In the genomic region with DNA sequence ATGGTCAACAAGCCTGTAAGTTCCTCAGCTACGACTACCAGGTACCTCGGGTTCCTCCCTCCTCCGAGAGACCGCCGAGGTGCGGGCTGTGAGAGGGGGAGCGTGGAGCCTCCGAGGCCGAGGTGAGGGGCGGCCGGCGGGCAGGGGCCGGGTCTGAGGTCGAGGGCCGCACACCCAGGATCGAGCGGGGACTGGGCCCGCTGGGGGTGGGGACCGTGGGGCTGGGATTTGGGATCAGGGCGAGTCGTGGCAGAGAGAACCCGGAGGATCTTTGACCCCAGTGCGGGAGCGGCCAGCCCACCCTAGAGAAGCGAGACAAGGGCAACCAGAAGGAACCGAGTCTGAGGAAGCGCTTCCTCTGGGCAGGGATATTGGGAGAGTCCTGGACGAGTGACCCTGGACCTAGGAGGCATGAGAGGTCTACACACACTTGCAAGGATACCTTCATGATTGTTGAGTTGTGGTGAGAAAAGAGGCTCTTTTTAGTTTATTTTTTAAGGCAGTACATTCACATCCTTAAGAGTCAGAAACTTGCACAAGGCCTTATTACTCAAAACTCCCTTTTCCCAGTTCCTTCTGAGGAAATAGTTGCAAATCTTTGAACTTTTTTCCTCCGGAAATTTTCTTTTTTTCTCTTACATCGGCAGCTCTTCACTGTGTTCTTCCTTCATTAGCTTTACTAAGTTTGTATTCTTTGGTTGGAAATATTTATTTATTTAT, we compare ENCODE assay signal across 8 cellular contexts. TPM values are rescaled to one million over a fixed set of nuclear protein-coding genes. Genes with fewer than 3 reads are reported as not detected.
DNase-seq lines count a peak whose midpoint lies in the region; ATAC-seq and TF ChIP-seq lines count a peak whose summit lies in the region.

No MANE protein-coding gene starts in this region.

- no peak overlapping the region; the same call in 1 of the 2 replicates for H3K27ac ChIP-seq in IMR-90 (ENCODE audit: insufficient read depth, low read length)
- peak overlapping the region; percentile 98 for H3K27ac ChIP-seq in caudate nucleus (ENCODE audit: low read depth, low read length)
- H3K27ac ChIP-seq in uterus: peak overlapping the region; percentile 91 to 98

- no peak overlapping the region for H3K56ac ChIP-seq in IMR-90 (ENCODE audit: extremely low read depth, insufficient read depth, low read length)

- peak; percentile 11 for ATAC-seq in IMR-90 (ENCODE audit: low read depth)
- ATAC-seq in HG03342 (IDR thresholded peaks at IDR 0.05; ENCODE audit: unreplicated experiment): no peak

- H3K9me3 ChIP-seq in IMR-90 (ENCODE audit: control insufficient read depth, insufficient read depth, low read length) (no peaks in the 10 kb centered on the region), uterus (no peaks in the 10 kb centered on the region)

- TF ChIP-seq CTCF in AG09309 (IDR thresholded peaks at IDR 0.05; ENCODE audit: control insufficient read depth, insufficient read depth, low read depth, low read length, missing control alignments): no peak
- no peak for TF ChIP-seq CTCF in IMR-90 (conservative IDR thresholded peaks at IDR 0.05; ENCODE audit: low read depth, low read length)
- no peak for TF ChIP-seq CTCF in uterus (IDR thresholded peaks at IDR 0.05)

- CTCF ChIA-PET in IMR-90 (lab: Yijun Ruan, JAX): no interaction called here

- in situ Hi-C loops in IMR-90 (cut with MboI; ENCODE audit: low sequenced_read_pairs): no loop called here

- no peak for DNase-seq in AG09309 (ENCODE audit: low read depth)
- DNase-seq in IMR-90: no peak
- DNase-seq in caudate nucleus (lab: John Stamatoyannopoulos, UW): peak in 5 of 61 donors; percentile 46 to 57 (median 51)
- peak; percentile 21 for DNase-seq in medulla oblongata (ENCODE audit: extremely low spot score)
- no peak for DNase-seq in uterus
- no peak for DNase-seq in stimulated activated CD4-positive, alpha-beta T cell treated with anti-CD3 and anti-CD28 coated beads, Interleukin-2, amount 100 ng/mL, for 48 hours
- DNase-seq in DMS153 treated with DMSO at 0.1 percent for 48 hours (lab: John Stamatoyannopoulos, UW; ENCODE audit: unreplicated experiment): no peak

- peak overlapping the region; percentile 75 for H2AK9ac ChIP-seq in IMR-90 (replicated peaks; ENCODE audit: low read depth, low read length, poor library complexity)

- H4K91ac ChIP-seq in IMR-90 (ENCODE audit: insufficient read depth, low read depth, low read length): no peak overlapping the region

- H3K4me2 ChIP-seq in IMR-90 (ENCODE audit: low read depth, low read length): peak overlapping the region; percentile 92

- no peak for TF ChIP-seq RAD21 in IMR-90 (IDR thresholded peaks at IDR 0.05; ENCODE audit: low read length)

- no peak overlapping the region for H3K4ac ChIP-seq in IMR-90 (ENCODE audit: low read depth, low read length)

- H3K9me1 ChIP-seq in IMR-90 (ENCODE audit: insufficient read depth, low read length): no peaks in the 10 kb centered on the region; the same call in 1 of the 2 replicates

- 0 out of 2 replicates have a peak overlapping the region, but pooled peaks have one; percentile 11 for H3K23ac ChIP-seq in IMR-90 (ENCODE audit: low read depth, low read length)

- H3K14ac ChIP-seq in IMR-90 (replicated peaks; ENCODE audit: low read depth, low read length): no peak overlapping the region

- POLR2A ChIA-PET in IMR-90 (lab: Charles Lee; ENCODE audit: unreplicated experiment): no interaction called here

- no peak overlapping the region for H2BK5ac ChIP-seq in IMR-90 (ENCODE audit: low read depth, low read length, poor library complexity, severe bottlenecking)

- H4K20me1 ChIP-seq in IMR-90 (ENCODE audit: insufficient read depth, low read length): no peaks in the 10 kb centered on the region

- 2% methylated on average over 6 of the region's 30 CpGs; no CpG with 5 or more reads in 1 of the 2 experiments for WGBS in IMR-90 (ENCODE audit: extremely low coverage in 2 of 2, insufficient read length in 1 of 2), 2 experiments

- H2AK5ac ChIP-seq in IMR-90 (ENCODE audit: low read depth, low read length): no peak overlapping the region

- H3K4me3 ChIP-seq in AG09309 (ENCODE audit: control insufficient read depth, low read depth, low read length) (peak overlapping the region; percentile 60), IMR-90 (ENCODE audit: insufficient read depth, low read depth, low read length) (peak overlapping the region; percentile 98), uterus (peak overlapping the region; percentile 75 to 85)

- TF ChIP-seq POLR2A in IMR-90 (IDR thresholded peaks at IDR 0.05; ENCODE audit: low read depth, low read length): no peak; the same call in 1 of the 2 replicates
- TF ChIP-seq POLR2A in uterus (IDR thresholded peaks at IDR 0.05): no peak

- H2BK120ac ChIP-seq in IMR-90 (ENCODE audit: low read depth, low read length): no peak overlapping the region

- dilution Hi-C loops in IMR-90 (cut with HindIII; ENCODE audit: low sequenced_read_pairs, unreplicated experiment): no loop called here

- peak overlapping the region; percentile 20 to 75; a peak in 2 of 4 replicates for H4K8ac ChIP-seq in IMR-90 (ENCODE audit: low read depth in 2 of 2, low read length in 2 of 2)

- no peaks in the 10 kb centered on the region for H3K27me3 ChIP-seq in IMR-90 (ENCODE audit: control insufficient read depth, insufficient read depth, low read length)
- H3K27me3 ChIP-seq in uterus: no peaks in the 10 kb centered on the region

- no peak overlapping the region; the same call in 2 of the 3 replicates for H2BK15ac ChIP-seq in IMR-90 (ENCODE audit: low read depth, low read length)

- peak overlapping the region; percentile 35 for H3K9ac ChIP-seq in IMR-90 (ENCODE audit: low read depth, low read length)

- H3K36me3 ChIP-seq in IMR-90 (ENCODE audit: control insufficient read depth, insufficient read depth, low read length): no peaks in the 10 kb centered on the region
- H3K36me3 ChIP-seq in uterus: no peaks in the 10 kb centered on the region

- intact Hi-C loops in IMR-90 (cut with micrococcal nuclease) (loop anchor here (1.0 to 2.0 kb wide), 2 partner anchors 28 to 40 kb away; a partner anchor contains a TSS), uterus (cut with DNase I; ENCODE audit: low total_unique reads) (no loop called here)

- H3K18ac ChIP-seq in IMR-90 (ENCODE audit: low read depth, low read length): no peak overlapping the region

- H3K79me1 ChIP-seq in IMR-90 (ENCODE audit: low read depth in 1 of 2, low read length in 2 of 2): peaks cover 12 to 16% of the 10 kb centered on the region in 2 experiments; a peak in 3 of 4 replicates

- H2BK20ac ChIP-seq in IMR-90 (ENCODE audit: low read depth, low read length): no peak overlapping the region

- peak overlapping the region; percentile 100 for H2AFZ ChIP-seq in IMR-90 (replicated peaks; ENCODE audit: low read length, poor library complexity)

- no TSS peak for BruUV-seq in IMR-90 (replicated peaks; lab: Mats Ljungman, UMichigan)

- H4K5ac ChIP-seq in IMR-90 (ENCODE audit: low read depth, low read length): no peak overlapping the region

- H3K4me1 ChIP-seq in IMR-90 (ENCODE audit: control insufficient read depth, insufficient read depth, low read length) (no peaks in the 10 kb centered on the region), uterus (no peaks in the 10 kb centered on the region)

TF ChIP-seq in IMR-90, 13 proteins besides CTCF, POLR2A, EP300 and RAD21:
- no peak for TF ChIP-seq CHD1 (IDR thresholded peaks at IDR 0.05; ENCODE audit: low read depth, low read length)
- no peak for TF ChIP-seq BHLHE40 (IDR thresholded peaks at IDR 0.05; ENCODE audit: low read depth, low read length)
- peak; percentile 27; the same call in 1 of the 2 replicates for TF ChIP-seq CEBPB (IDR thresholded peaks at IDR 0.05; ENCODE audit: low read depth, low read length)

RNA-seq across cellular contexts. Expression of a gene that starts 0.4 kb away (rescaled TPM):
- total RNA-seq in IMR-90 (2012; rRNA removed) (2.5 and 2.7 TPM in 2 replicates), uterus (10 to 100 TPM; 15.0 to 22.8 (median 17.8) TPM)
- 1.7 TPM in 2 replicates for polyA plus RNA-seq in IMR-90 (2012; rRNA removed)
- polyA plus RNA-seq in IMR-90 (2012; cell fraction: cytosol; rRNA removed): 1.0 and 2.7 TPM in 2 replicates
- polyA plus RNA-seq in IMR-90 (2012; cell fraction: nucleus; rRNA removed; ENCODE audit: low replicate concordance): 0.98 and 2.6 TPM in 2 replicates

RNA-seq across cellular contexts. Expression of a gene that starts 28.3 kb away (rescaled TPM):
- total RNA-seq in IMR-90 (2012; rRNA removed): 207 and 276 TPM in 2 replicates
- 147 and 169 TPM in 2 replicates for polyA plus RNA-seq in IMR-90 (2012; rRNA removed)
- polyA plus RNA-seq in IMR-90 (2012; cell fraction: cytosol; rRNA removed): 75.0 and 90.4 TPM in 2 replicates
- 58.9 and 93.6 TPM in 2 replicates for polyA plus RNA-seq in IMR-90 (2012; cell fraction: nucleus; rRNA removed; ENCODE audit: low replicate concordance)
- 100 to 1,000 TPM in 2 of 4 donors, 10 to 100 TPM in 2; 86.2 to 211 (median 142) TPM for total RNA-seq in uterus
